15 cellular contexts compared by ENCODE assay signal in the genomic region with DNA sequence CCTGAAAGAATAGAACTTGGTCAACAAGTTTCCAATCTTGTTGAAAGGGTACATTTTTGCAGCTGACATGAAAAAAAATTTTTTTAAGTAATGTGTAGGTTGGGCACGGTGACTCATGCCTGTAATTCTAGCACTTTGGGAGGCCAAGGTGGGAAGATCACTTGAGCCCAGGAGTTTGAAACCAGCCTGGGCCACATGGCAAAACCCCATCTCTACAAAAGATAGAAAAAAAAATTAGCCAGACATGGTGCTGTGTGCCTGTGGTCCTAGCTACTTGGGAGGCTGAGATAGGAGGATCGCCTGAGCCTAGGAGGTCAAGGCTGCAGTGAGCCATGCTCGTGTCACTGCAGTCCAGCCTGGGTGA. TPM values are rescaled to one million over a fixed set of nuclear protein-coding genes. Genes with fewer than 3 reads are reported as not detected.
A peak's percentile ranks its signal among the peaks of the same experiment; 100 is the strongest.
DNase-seq lines count a peak whose midpoint lies in the region; ATAC-seq and TF ChIP-seq lines count a peak whose summit lies in the region.
"Had no signal": no experiment of that assay in that cellular context is flagged by ENCODE, and none has a peak within 500 bp of the region (broad histone marks: within the 10 kb centered on the region; RNA-seq: fewer than 3 reads in every experiment).

No MANE protein-coding gene starts in this region.

- H3K9me3 Mint-ChIP-seq in activated CD8-positive, alpha-beta T cell treated with anti-CD3 and anti-CD28 coated beads for 36 hours = peaks cover 12% of the 10 kb centered on the region
- H3K9me3 Mint-ChIP-seq in activated CD8-positive, alpha-beta T cell treated with anti-CD3 and anti-CD28 coated beads, Interleukin-2, amount 10 ng/mL, durations not matched to agents 7 days and 5 days (ENCODE audit: insufficient read depth) = peaks cover 4% of the 10 kb centered on the region
- peaks cover 25% of the 10 kb centered on the region for H3K9me3 Mint-ChIP-seq in activated T-helper 1 cell treated with anti-CD3 and anti-CD28 coated beads, Interleukin-12 subunit alpha, Interleukin-12 subunit beta, Interleukin-2, Interleukin-4 antibody, amounts not matched to agents 30 ng/mL and 10 ng/mL and 1 ng/mL, durations not matched to agents 14 hours and 24 hours and 36 hours
- H3K9me3 Mint-ChIP-seq in CD14-positive monocyte = peaks cover 5 to 9% (median 7%) of the 10 kb centered on the region in 7 donors

- H3K4me3 Mint-ChIP-seq in activated CD8-positive, alpha-beta T cell treated with anti-CD3 and anti-CD28 coated beads for 36 hours = peak overlapping the region; percentile 34
- H3K4me3 Mint-ChIP-seq in activated CD8-positive, alpha-beta T cell treated with anti-CD3 and anti-CD28 coated beads, Interleukin-2, amount 10 ng/mL, durations not matched to agents 7 days and 5 days = no peak overlapping the region
- H3K4me3 Mint-ChIP-seq in activated T-helper 1 cell treated with anti-CD3 and anti-CD28 coated beads, Interleukin-12 subunit alpha, Interleukin-12 subunit beta, Interleukin-2, Interleukin-4 antibody, amounts not matched to agents 30 ng/mL and 10 ng/mL and 1 ng/mL, durations not matched to agents 14 hours and 24 hours and 36 hours = peak overlapping the region; percentile 73
- no peak overlapping the region for H3K4me3 Mint-ChIP-seq in CD14-positive monocyte
- H3K4me3 Mint-ChIP-seq: naive thymus-derived CD4-positive, alpha-beta T cell had no signal

- peak overlapping the region; percentile 96 for H3K27ac Mint-ChIP-seq in activated CD8-positive, alpha-beta T cell treated with anti-CD3 and anti-CD28 coated beads for 36 hours
- no peak overlapping the region for H3K27ac Mint-ChIP-seq in activated CD8-positive, alpha-beta T cell treated with anti-CD3 and anti-CD28 coated beads, Interleukin-2, amount 10 ng/mL, durations not matched to agents 7 days and 5 days
- peak overlapping the region; percentile 97 for H3K27ac Mint-ChIP-seq in activated T-helper 1 cell treated with anti-CD3 and anti-CD28 coated beads, Interleukin-12 subunit alpha, Interleukin-12 subunit beta, Interleukin-2, Interleukin-4 antibody, amounts not matched to agents 30 ng/mL and 10 ng/mL and 1 ng/mL, durations not matched to agents 14 hours and 24 hours and 36 hours
- H3K27ac Mint-ChIP-seq in CD14-positive monocyte = no peak overlapping the region

- H3K36me3 Mint-ChIP-seq in activated CD8-positive, alpha-beta T cell treated with anti-CD3 and anti-CD28 coated beads for 36 hours (ENCODE audit: low read depth) = peaks cover 11% of the 10 kb centered on the region
- peaks cover 3% of the 10 kb centered on the region for H3K36me3 Mint-ChIP-seq in activated CD8-positive, alpha-beta T cell treated with anti-CD3 and anti-CD28 coated beads, Interleukin-2, amount 10 ng/mL, durations not matched to agents 7 days and 5 days (ENCODE audit: low read depth)
- H3K36me3 Mint-ChIP-seq in activated T-helper 1 cell treated with anti-CD3 and anti-CD28 coated beads, Interleukin-12 subunit alpha, Interleukin-12 subunit beta, Interleukin-2, Interleukin-4 antibody, amounts not matched to agents 30 ng/mL and 10 ng/mL and 1 ng/mL, durations not matched to agents 14 hours and 24 hours and 36 hours (ENCODE audit: low read depth) = peaks cover 12% of the 10 kb centered on the region
- H3K36me3 Mint-ChIP-seq in CD14-positive monocyte = no peaks in the 10 kb centered on the region

- intact Hi-C loops in activated CD8-positive, alpha-beta T cell treated with anti-CD3 and anti-CD28 coated beads for 36 hours (cut with micrococcal nuclease) = loop anchor here (5.0 kb wide), 1 partner anchor 58 kb away; no protein-coding TSS in a partner anchor
- intact Hi-C loops in activated T-helper 1 cell treated with anti-CD3 and anti-CD28 coated beads, Interleukin-12 subunit alpha, Interleukin-12 subunit beta, Interleukin-2, Interleukin-4 antibody, amounts not matched to agents 30 ng/mL and 10 ng/mL and 1 ng/mL, durations not matched to agents 14 hours and 24 hours and 36 hours (cut with micrococcal nuclease) = loop anchor here (1.0 to 5.0 kb wide), 8 partner anchors 10 to 364 kb away; no protein-coding TSS in a partner anchor
- intact Hi-C loops in CD14-positive monocyte (cut with micrococcal nuclease) = no loop called here

- H3K4me1 Mint-ChIP-seq in activated CD8-positive, alpha-beta T cell treated with anti-CD3 and anti-CD28 coated beads for 36 hours (ENCODE audit: low read depth) = peaks cover 66% of the 10 kb centered on the region
- H3K4me1 Mint-ChIP-seq in activated CD8-positive, alpha-beta T cell treated with anti-CD3 and anti-CD28 coated beads, Interleukin-2, amount 10 ng/mL, durations not matched to agents 7 days and 5 days (ENCODE audit: low read depth) = peaks cover 13% of the 10 kb centered on the region
- peaks cover 72% of the 10 kb centered on the region for H3K4me1 Mint-ChIP-seq in activated T-helper 1 cell treated with anti-CD3 and anti-CD28 coated beads, Interleukin-12 subunit alpha, Interleukin-12 subunit beta, Interleukin-2, Interleukin-4 antibody, amounts not matched to agents 30 ng/mL and 10 ng/mL and 1 ng/mL, durations not matched to agents 14 hours and 24 hours and 36 hours (ENCODE audit: low read depth)
- peaks cover 6% of the 10 kb centered on the region for H3K4me1 Mint-ChIP-seq in CD14-positive monocyte

- DNase-seq in activated CD8-positive, alpha-beta T cell treated with anti-CD3 and anti-CD28 coated beads for 36 hours = peak; percentile 77
- no peak for DNase-seq in activated CD8-positive, alpha-beta T cell treated with anti-CD3 and anti-CD28 coated beads, Interleukin-2, amount 10 ng/mL, durations not matched to agents 7 days and 5 days
- DNase-seq in activated T-helper 1 cell treated with anti-CD3 and anti-CD28 coated beads, Interleukin-12 subunit alpha, Interleukin-12 subunit beta, Interleukin-2, Interleukin-4 antibody, amounts not matched to agents 30 ng/mL and 10 ng/mL and 1 ng/mL, durations not matched to agents 14 hours and 24 hours and 36 hours (ENCODE audit: low spot score) = no peak
- DNase-seq in stimulated activated CD4-positive, alpha-beta T cell treated with anti-CD3 and anti-CD28 coated beads, TNF-alpha, amount 100 ng/mL, for 24 hours (ENCODE audit: low read depth in 3 of 3) = peak in 2 of 3 experiments; percentile 43 to 60
- DNase-seq in LoVo (ENCODE audit: low spot score) (no peak), CD14-positive monocyte (ENCODE audit: low spot score) (no peak), GF-D8 (lab: John Stamatoyannopoulos, UW) (no peak)
- DNase-seq: activated gamma-delta T cell, COR-L47, foreskin fibroblast, HCEC 1CT, MV-4-11, SHP77 treated with DMSO at 0.1 percent for 48 hours had no signal

- H3K27me3 Mint-ChIP-seq in activated CD8-positive, alpha-beta T cell treated with anti-CD3 and anti-CD28 coated beads for 36 hours = no peaks in the 10 kb centered on the region
- no peaks in the 10 kb centered on the region for H3K27me3 Mint-ChIP-seq in activated CD8-positive, alpha-beta T cell treated with anti-CD3 and anti-CD28 coated beads, Interleukin-2, amount 10 ng/mL, durations not matched to agents 7 days and 5 days (ENCODE audit: low read depth)
- no peaks in the 10 kb centered on the region for H3K27me3 Mint-ChIP-seq in activated T-helper 1 cell treated with anti-CD3 and anti-CD28 coated beads, Interleukin-12 subunit alpha, Interleukin-12 subunit beta, Interleukin-2, Interleukin-4 antibody, amounts not matched to agents 30 ng/mL and 10 ng/mL and 1 ng/mL, durations not matched to agents 14 hours and 24 hours and 36 hours (ENCODE audit: insufficient read depth)
- H3K27me3 Mint-ChIP-seq in CD14-positive monocyte (ENCODE audit: low read depth in 3 of 3) = peaks cover 0 to 3% (median 3%) of the 10 kb centered on the region in 3 donors

- POLR2A ChIA-PET in activated CD8-positive, alpha-beta T cell treated with anti-CD3 and anti-CD28 coated beads for 36 hours (lab: Charles Lee) = interaction anchor here (1.0 to 2.4 kb wide), 7 partner anchors 10 to 181 kb away, joined by 3 to 14 read pairs (median 5); a partner anchor contains a TSS
- POLR2A ChIA-PET in activated CD8-positive, alpha-beta T cell treated with anti-CD3 and anti-CD28 coated beads, Interleukin-2, amount 10 ng/mL, durations not matched to agents 7 days and 5 days (lab: Charles Lee) = interaction anchor here (1.1 kb wide), 1 partner anchor 9 kb away, joined by 3 read pairs; no protein-coding TSS in a partner anchor

- peak; percentile 69 for ATAC-seq in activated CD8-positive, alpha-beta T cell treated with anti-CD3 and anti-CD28 coated beads for 36 hours
- no peak for ATAC-seq in activated CD8-positive, alpha-beta T cell treated with anti-CD3 and anti-CD28 coated beads, Interleukin-2, amount 10 ng/mL, durations not matched to agents 7 days and 5 days
- peak; percentile 47 for ATAC-seq in HG02588 (IDR thresholded peaks at IDR 0.05; ENCODE audit: unreplicated experiment)
- ATAC-seq: naive thymus-derived CD4-positive, alpha-beta T cell had no signal

- CTCF ChIA-PET in activated CD8-positive, alpha-beta T cell treated with anti-CD3 and anti-CD28 coated beads for 36 hours (lab: Charles Lee) = interaction anchor here (1.3 to 3.9 kb wide), 4 partner anchors 9 to 187 kb away, joined by 3 to 27 read pairs (median 6); no protein-coding TSS in a partner anchor
- CTCF ChIA-PET in activated CD8-positive, alpha-beta T cell treated with anti-CD3 and anti-CD28 coated beads, Interleukin-2, amount 10 ng/mL, durations not matched to agents 7 days and 5 days (lab: Charles Lee) = interaction anchor here (0.6 to 3.3 kb wide), 5 partner anchors 11 to 187 kb away, joined by 3 to 14 read pairs (median 8); a partner anchor contains a TSS

- no peak for TF ChIP-seq CTCF in activated CD8-positive, alpha-beta T cell treated with anti-CD3 and anti-CD28 coated beads for 36 hours (IDR thresholded peaks at IDR 0.05)
- no peak for TF ChIP-seq CTCF in CD14-positive monocyte (IDR thresholded peaks at IDR 0.05)

RNA-seq across cellular contexts. Expression of a gene that starts 15.6 kb away (rescaled TPM):
- total RNA-seq in activated CD8-positive, alpha-beta T cell treated with anti-CD3 and anti-CD28 coated beads for 36 hours = 100 to 1,000 TPM; 114 to 117 TPM
- total RNA-seq in activated CD8-positive, alpha-beta T cell treated with anti-CD3 and anti-CD28 coated beads, Interleukin-2, amount 10 ng/mL, durations not matched to agents 7 days and 5 days = 10 to 100 TPM; 44.8 to 48.3 TPM
- 279 and 294 TPM in 2 replicates for total RNA-seq in activated T-helper 1 cell treated with anti-CD3 and anti-CD28 coated beads, Interleukin-12 subunit alpha, Interleukin-12 subunit beta, Interleukin-2, Interleukin-4 antibody, amounts not matched to agents 30 ng/mL and 10 ng/mL and 1 ng/mL, durations not matched to agents 14 hours and 24 hours and 36 hours
- 1 to 10 TPM; 2.3 to 5.1 TPM for polyA plus RNA-seq in CD14-positive monocyte

Comparison
In these comparisons a context has a peak if more than half of its experiments do, and no peak if none do; other contexts are left out.
1. DNase-seq: peak in activated CD8-positive, alpha-beta T cell treated with anti-CD3 and anti-CD28 coated beads for 36 hours (single experiment) and stimulated activated CD4-positive, alpha-beta T cell treated with anti-CD3 and anti-CD28 coated beads, TNF-alpha, amount 100 ng/mL, for 24 hours (2 of 3); none in activated CD8-positive, alpha-beta T cell treated with anti-CD3 and anti-CD28 coated beads, Interleukin-2, amount 10 ng/mL, durations not matched to agents 7 days and 5 days (single experiment), activated T-helper 1 cell treated with anti-CD3 and anti-CD28 coated beads, Interleukin-12 subunit alpha, Interleukin-12 subunit beta, Interleukin-2, Interleukin-4 antibody, amounts not matched to agents 30 ng/mL and 10 ng/mL and 1 ng/mL, durations not matched to agents 14 hours and 24 hours and 36 hours (single experiment), LoVo (single experiment), CD14-positive monocyte (single experiment) and GF-D8 (single experiment).
2. H3K27ac Mint-ChIP-seq: peak in activated CD8-positive, alpha-beta T cell treated with anti-CD3 and anti-CD28 coated beads for 36 hours (single experiment) and activated T-helper 1 cell treated with anti-CD3 and anti-CD28 coated beads, Interleukin-12 subunit alpha, Interleukin-12 subunit beta, Interleukin-2, Interleukin-4 antibody, amounts not matched to agents 30 ng/mL and 10 ng/mL and 1 ng/mL, durations not matched to agents 14 hours and 24 hours and 36 hours (single experiment); none in activated CD8-positive, alpha-beta T cell treated with anti-CD3 and anti-CD28 coated beads, Interleukin-2, amount 10 ng/mL, durations not matched to agents 7 days and 5 days (single experiment) and CD14-positive monocyte (0 of 7).
3. H3K4me3 Mint-ChIP-seq: peak in activated CD8-positive, alpha-beta T cell treated with anti-CD3 and anti-CD28 coated beads for 36 hours (single experiment) and activated T-helper 1 cell treated with anti-CD3 and anti-CD28 coated beads, Interleukin-12 subunit alpha, Interleukin-12 subunit beta, Interleukin-2, Interleukin-4 antibody, amounts not matched to agents 30 ng/mL and 10 ng/mL and 1 ng/mL, durations not matched to agents 14 hours and 24 hours and 36 hours (single experiment); none in activated CD8-positive, alpha-beta T cell treated with anti-CD3 and anti-CD28 coated beads, Interleukin-2, amount 10 ng/mL, durations not matched to agents 7 days and 5 days (single experiment) and CD14-positive monocyte (0 of 2).
4. intact Hi-C loops: an anchor here in activated CD8-positive, alpha-beta T cell treated with anti-CD3 and anti-CD28 coated beads for 36 hours (5.0 kb wide) and activated T-helper 1 cell treated with anti-CD3 and anti-CD28 coated beads, Interleukin-12 subunit alpha, Interleukin-12 subunit beta, Interleukin-2, Interleukin-4 antibody, amounts not matched to agents 30 ng/mL and 10 ng/mL and 1 ng/mL, durations not matched to agents 14 hours and 24 hours and 36 hours (1.0 to 5.0 kb wide); none called in CD14-positive monocyte.